ENCODE assay signal across 12 cellular contexts in the genomic region with DNA sequence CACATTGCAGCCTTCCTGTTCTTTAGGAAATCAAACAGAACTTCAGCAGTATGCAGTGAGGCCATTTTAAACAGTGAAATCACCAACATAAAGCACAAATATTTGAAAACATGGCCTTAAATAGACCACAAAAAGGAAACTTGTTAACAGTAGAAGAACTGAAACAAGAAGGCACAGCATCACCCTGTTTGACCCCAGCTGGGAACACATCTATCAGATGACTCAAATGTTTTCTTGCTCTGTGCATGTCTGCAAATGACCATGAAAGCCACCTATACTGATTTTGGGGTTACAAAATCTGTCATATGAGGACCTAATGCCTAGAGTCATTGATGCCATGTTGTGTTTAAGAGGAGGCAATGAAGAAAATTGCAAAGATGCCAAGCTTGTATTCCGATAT.
DNase-seq lines count a peak whose midpoint lies in the region; ATAC-seq lines count a peak whose summit lies in the region.
"Had no signal": no experiment of that assay in that cellular context is flagged by ENCODE, and none has a peak within 500 bp of the region (broad histone marks: within the 10 kb centered on the region; RNA-seq: fewer than 3 reads in every experiment).

No MANE protein-coding gene starts in this region.

- intact Hi-C loops in head of caudate nucleus (cut with DNase I): no loop called here

- ATAC-seq in GM19397 (IDR thresholded peaks at IDR 0.05; ENCODE audit: unreplicated experiment) (peak; percentile 82), HG03060 (IDR thresholded peaks at IDR 0.05; ENCODE audit: low read depth, unreplicated experiment) (peak; percentile 91), HG02970 (IDR thresholded peaks at IDR 0.05; ENCODE audit: low FRiP score, unreplicated experiment) (no peak)

- peak; percentile 77 for DNase-seq in CD1c-positive myeloid dendritic cell (ENCODE audit: extremely low spot score)
- DNase-seq in RPMI7951 (ENCODE audit: low read depth): peak; percentile 70
- DNase-seq in D341Med (ENCODE audit: low spot score): no peak
- DNase-seq in midbrain (lab: John Stamatoyannopoulos, UW): no peak
- DNase-seq in head of caudate nucleus: no peak
- DNase-seq: activated naive CD4-positive, alpha-beta T cell treated with anti-CD3 and anti-CD28 coated beads for 36 hours; BE2C; NCI-H187; sigmoid colon had no signal

Comparison
In these comparisons a context has a peak if more than half of its experiments do, and no peak if none do; other contexts are left out.
1. DNase-seq: peak in CD1c-positive myeloid dendritic cell (single experiment) and RPMI7951 (single experiment); none in D341Med (single experiment), midbrain (single experiment) and head of caudate nucleus (0 of 42).